In genomic region chr11:112113539-112114457, GRCh38 we compare ENCODE assay signal across 7 cellular contexts. TPM values are rescaled to one million over a fixed set of nuclear protein-coding genes. Genes with fewer than 3 reads are reported as not detected.
DNase-seq lines count a peak whose midpoint lies in the region; ATAC-seq and TF ChIP-seq lines count a peak whose summit lies in the region.

No MANE protein-coding gene starts in this region.

- peak overlapping the region; percentile 54 for H4K8ac ChIP-seq in mesenchymal stem cell (ENCODE audit: low read length)

- H4K20me1 ChIP-seq in PC-9 (ENCODE audit: insufficient read depth), result no peaks in the 10 kb centered on the region

- no peaks in the 10 kb centered on the region for H3K79me1 ChIP-seq in mesenchymal stem cell (replicated peaks; ENCODE audit: low read length, poor library complexity, severe bottlenecking)

- no peak overlapping the region for H2BK5ac ChIP-seq in mesenchymal stem cell (ENCODE audit: low read depth, low read length, poor library complexity, severe bottlenecking)

- CTCF ChIA-PET in PC-9 (lab: Charles Lee), result interaction anchor here (0.6 to 1.9 kb wide), 6 partner anchors 18 to 167 kb away, joined by 3 to 20 read pairs (median 6); partner anchors contain the start of gene BCO2

- H3K4me1 ChIP-seq in PC-9 (replicated peaks; ENCODE audit: insufficient read depth), result peaks cover 3% of the 10 kb centered on the region; the same call in 1 of the 2 replicates
- no peaks in the 10 kb centered on the region for H3K4me1 ChIP-seq in mesenchymal stem cell (ENCODE audit: control insufficient read depth, insufficient read depth, low read depth, low read length)

- no peaks in the 10 kb centered on the region for H3K36me3 Mint-ChIP-seq in effector memory CD8-positive, alpha-beta T cell (ENCODE audit: insufficient read depth)

- H3K18ac ChIP-seq in mesenchymal stem cell (ENCODE audit: low read depth in 1 of 2, low read length in 2 of 2), result no peak overlapping the region

- H4K91ac ChIP-seq in mesenchymal stem cell (ENCODE audit: low read length), result no peak overlapping the region

- no peak overlapping the region for H3K23ac ChIP-seq in mesenchymal stem cell (ENCODE audit: low read length in 2 of 2)

- no peaks in the 10 kb centered on the region for H3K9me2 ChIP-seq in PC-9 (ENCODE audit: insufficient read depth)

- no peak overlapping the region for H2AFZ ChIP-seq in PC-9
- no peak overlapping the region for H2AFZ ChIP-seq in mesenchymal stem cell (ENCODE audit: low read depth, low read length)

- ATAC-seq in effector memory CD8-positive, alpha-beta T cell (replicated peaks), result peak; percentile 65
- ATAC-seq in HG03571 (IDR thresholded peaks at IDR 0.05; ENCODE audit: unreplicated experiment), result no peak

- intact Hi-C loops in PC-9 (cut with micrococcal nuclease; ENCODE audit: unreplicated experiment), result loop anchor here (1.0 to 2.0 kb wide), 3 partner anchors 62 to 167 kb away; partner anchors contain the start of gene BCO2

- H3K9me3 ChIP-seq in PC-9 (ENCODE audit: insufficient read depth, low read depth) (no peaks in the 10 kb centered on the region), mesenchymal stem cell (ENCODE audit: control insufficient read depth, low read length) (peaks cover 3% of the 10 kb centered on the region)

- DNase-seq in GM04504 (ENCODE audit: low read depth) (peak; percentile 38), Kasumi-1 (lab: John Stamatoyannopoulos, UW) (peak; percentile 84 to 95), PC-9 (peak; percentile 5 to 66), mesenchymal stem cell (peak; percentile 80), activated gamma-delta T cell (lab: John Stamatoyannopoulos, UW) (no peak)
- DNase-seq in effector memory CD8-positive, alpha-beta T cell, result no peak

- no TSS peak for BruUV-seq in PC-9 (replicated peaks; lab: Mats Ljungman, UMichigan)

- peak overlapping the region; percentile 26; the same call in 1 of the 2 replicates for H3K4me2 ChIP-seq in PC-9
- H3K4me2 ChIP-seq in mesenchymal stem cell (ENCODE audit: low read length, poor library complexity, severe bottlenecking), result no peak overlapping the region

- H3K4me3 ChIP-seq in PC-9 (no peak overlapping the region), mesenchymal stem cell (ENCODE audit: insufficient read depth in 1 of 2, low read depth in 1 of 2, low read length in 2 of 2) (no peak overlapping the region)

- TF ChIP-seq CTCF in PC-9 (conservative IDR thresholded peaks at IDR 0.05), result peak; percentile 93

- H3K9ac ChIP-seq in mesenchymal stem cell (ENCODE audit: low read length), result peak overlapping the region; percentile 58

- H3K4me3 Mint-ChIP-seq in effector memory CD8-positive, alpha-beta T cell, result no peak overlapping the region

- no peak overlapping the region for H2BK15ac ChIP-seq in mesenchymal stem cell (ENCODE audit: low read depth, poor library complexity, severe bottlenecking)

- no peak overlapping the region for H2AK5ac ChIP-seq in mesenchymal stem cell (ENCODE audit: low read length, severe bottlenecking)

- POLR2A ChIA-PET in PC-9 (lab: Charles Lee; ENCODE audit: unreplicated experiment), result interaction anchor here (0.7 kb wide), 1 partner anchor 13 kb away, joined by 26 read pairs; no protein-coding TSS in a partner anchor

- 0 out of 2 replicates have a peak, but pooled peaks cover 12% of the 10 kb centered on the region for H3F3A ChIP-seq in PC-9 (ENCODE audit: insufficient read depth, low read depth)

- H3K27ac ChIP-seq in PC-9, result no peak overlapping the region
- H3K27ac ChIP-seq in mesenchymal stem cell (ENCODE audit: low read length, poor library complexity, severe bottlenecking), result no peak overlapping the region

- peak overlapping the region in 1 of 2 experiments; percentile 54 for H2BK12ac ChIP-seq in mesenchymal stem cell (ENCODE audit: low read length in 2 of 2)

- H3K27me3 ChIP-seq in PC-9 (ENCODE audit: insufficient read depth, low read depth), result no peaks in the 10 kb centered on the region
- H3K27me3 ChIP-seq in mesenchymal stem cell (ENCODE audit: control insufficient read depth in 1 of 2, insufficient read depth in 1 of 2, low read length in 2 of 2), result no peaks in the 10 kb centered on the region

- H3K4ac ChIP-seq in mesenchymal stem cell (ENCODE audit: low read depth in 1 of 2, low read length in 2 of 2), result peak overlapping the region in 1 of 2 experiments; percentile 28

- WGBS in mesenchymal stem cell, result 78% methylated on average over 5 of the region's 6 CpGs

- H3K27me3 Mint-ChIP-seq in effector memory CD8-positive, alpha-beta T cell, result no peaks in the 10 kb centered on the region

- no peaks in the 10 kb centered on the region for H3K9me3 Mint-ChIP-seq in effector memory CD8-positive, alpha-beta T cell

- no peaks in the 10 kb centered on the region for H3K36me3 ChIP-seq in PC-9 (ENCODE audit: low read depth)
- no peaks in the 10 kb centered on the region for H3K36me3 ChIP-seq in mesenchymal stem cell (ENCODE audit: control insufficient read depth in 1 of 2, insufficient read depth in 2 of 2, low read depth in 1 of 2, low read length in 2 of 2)

- no peak overlapping the region for H2BK120ac ChIP-seq in mesenchymal stem cell (ENCODE audit: low read depth, low read length)

- peaks cover 0 to 1% of the 10 kb centered on the region in 2 donors for H3K4me1 Mint-ChIP-seq in effector memory CD8-positive, alpha-beta T cell (ENCODE audit: low read depth in 2 of 2)

- H3K14ac ChIP-seq in mesenchymal stem cell (ENCODE audit: low read length in 2 of 2), result no peak overlapping the region

- no peaks in the 10 kb centered on the region for H3K79me2 ChIP-seq in PC-9 (ENCODE audit: low read depth)

- peak overlapping the region; percentile 19 to 46 for H3K27ac Mint-ChIP-seq in effector memory CD8-positive, alpha-beta T cell

RNA-seq across cellular contexts. Expression of gene SDHD, which starts 27.1 kb away (rescaled TPM):
- total RNA-seq in PC-9 (2021), result 99.5 and 122 TPM in 2 replicates
- polyA plus RNA-seq in mesenchymal stem cell (2013, experiment 1 of 2), result 59.5 TPM
- 62.1 TPM for polyA plus RNA-seq in mesenchymal stem cell (2013, experiment 2 of 2)

RNA-seq across cellular contexts. Expression of gene TIMM8B, which starts 27.2 kb away (rescaled TPM):
- total RNA-seq in PC-9 (2021), result 42.4 and 44.3 TPM in 2 replicates
- 139 TPM for polyA plus RNA-seq in mesenchymal stem cell (2013, experiment 1 of 2)
- 138 TPM for polyA plus RNA-seq in mesenchymal stem cell (2013, experiment 2 of 2)

RNA-seq across cellular contexts. Expression of gene NKAPD1, which starts 39.7 kb away (rescaled TPM):
- total RNA-seq in PC-9 (2021), result 16.5 and 17.6 TPM in 2 replicates
- 51.1 TPM for polyA plus RNA-seq in mesenchymal stem cell (2013, experiment 1 of 2)
- polyA plus RNA-seq in mesenchymal stem cell (2013, experiment 2 of 2), result 52.5 TPM

RNA-seq across cellular contexts. Expression of gene PIH1D2, which starts 40.0 kb away (rescaled TPM):
- total RNA-seq in PC-9 (2021), result 2.0 and 4.8 TPM in 2 replicates
- polyA plus RNA-seq in mesenchymal stem cell (2013, experiment 1 of 2), result 1.1 TPM
- 1.9 TPM for polyA plus RNA-seq in mesenchymal stem cell (2013, experiment 2 of 2)

RNA-seq across cellular contexts. Expression of gene IL18, which starts 50.1 kb away (rescaled TPM):
- total RNA-seq in PC-9 (2021), result 42.8 and 59.1 TPM in 2 replicates
- polyA plus RNA-seq in mesenchymal stem cell (2013, experiment 1 of 2), result 32.6 TPM
- polyA plus RNA-seq in mesenchymal stem cell (2013, experiment 2 of 2), result 32.9 TPM

Comparison
In these comparisons a context has a peak if more than half of its experiments do, and no peak if none do; other contexts are left out.
1. DNase-seq: peak in GM04504 (single experiment), Kasumi-1 (2 of 2), PC-9 (2 of 2) and mesenchymal stem cell (single experiment); none in effector memory CD8-positive, alpha-beta T cell (0 of 3) and activated gamma-delta T cell (single experiment).